22 cellular contexts compared by ENCODE assay signal in genomic region chr1:151286619-151287340, GRCh38. TPM values are rescaled to one million over a fixed set of nuclear protein-coding genes. Genes with fewer than 3 reads are reported as not detected.
A peak's percentile ranks its signal among the peaks of the same experiment; 100 is the strongest.
DNase-seq lines count a peak whose midpoint lies in the region; ATAC-seq, FAIRE-seq and TF ChIP-seq lines count a peak whose summit lies in the region.
"Had no signal": no experiment of that assay in that cellular context is flagged by ENCODE, and none has a peak within 500 bp of the region (broad histone marks: within the 10 kb centered on the region; RNA-seq: fewer than 3 reads in every experiment).

No MANE protein-coding gene starts in this region.

- peaks cover 68% of the 10 kb centered on the region for H3K36me3 ChIP-seq in neutrophil

- no peak overlapping the region for H3K4me3 ChIP-seq in neutrophil (ENCODE audit: low read depth in 1 of 2, low read length in 1 of 2)
- H3K4me3 ChIP-seq: GM23338 had no signal

- DNase-seq in activated CD4-positive, alpha-beta T cell treated with anti-CD3 and anti-CD28 coated beads, Interleukin-2, amount 10 ng/mL, durations not matched to agents 24 days and 14 days: no peak
- no peak for DNase-seq in activated CD4-positive, alpha-beta T cell treated with anti-CD3 and anti-CD28 coated beads, Interleukin-2, amount 50 U/mL, for 1 hour
- DNase-seq in GM12891 (ENCODE audit: insufficient read length, low spot score) (no peak), T-helper 17 cell (no peak), posterior vena cava (ENCODE audit: low spot score) (no peak), SW 1271 (lab: John Stamatoyannopoulos, UW) (no peak)
- DNase-seq in activated CD4-positive, alpha-beta memory T cell treated with anti-CD3 and anti-CD28 coated beads, Interleukin-2, amount 10 ng/mL, durations not matched to agents 7 days and 5 days: no peak
- DNase-seq: AML-193, DMS79, Karpas-422, MV-4-11, NCI-H1105 treated with DMSO at 0.1 percent for 48 hours, NCI-H2029 treated with DMSO at 0.1 percent for 48 hours, NCI-H2171 treated with DMSO at 0.1 percent for 48 hours, NCI-H524 treated with DMSO at 0.1 percent for 48 hours, Right ventricle myocardium superior had no signal

- H3K4me3 Mint-ChIP-seq in activated CD4-positive, alpha-beta T cell treated with anti-CD3 and anti-CD28 coated beads, Interleukin-2, amount 10 ng/mL, durations not matched to agents 24 days and 14 days: no peak overlapping the region
- no peak overlapping the region for H3K4me3 Mint-ChIP-seq in T-helper 17 cell
- H3K4me3 Mint-ChIP-seq in activated CD4-positive, alpha-beta memory T cell treated with anti-CD3 and anti-CD28 coated beads, Interleukin-2, amount 10 ng/mL, durations not matched to agents 7 days and 5 days: no peak overlapping the region
- H3K4me3 Mint-ChIP-seq: GM23338 had no signal

- CTCF ChIA-PET in activated CD4-positive, alpha-beta memory T cell treated with anti-CD3 and anti-CD28 coated beads, Interleukin-2, amount 10 ng/mL, durations not matched to agents 7 days and 5 days (lab: Charles Lee): no interaction called here

- intact Hi-C loops in activated CD4-positive, alpha-beta T cell treated with anti-CD3 and anti-CD28 coated beads, Interleukin-2, amount 10 ng/mL, durations not matched to agents 24 days and 14 days (cut with micrococcal nuclease): no loop called here
- intact Hi-C loops in posterior vena cava (cut with DNase I): loop anchor here in 1 of 2 donors (5.0 kb wide), 1 partner anchor 56 kb away; no protein-coding TSS in a partner anchor

- H3K27ac Mint-ChIP-seq in activated CD4-positive, alpha-beta T cell treated with anti-CD3 and anti-CD28 coated beads, Interleukin-2, amount 10 ng/mL, durations not matched to agents 24 days and 14 days: peak overlapping the region; percentile 48
- H3K27ac Mint-ChIP-seq in T-helper 17 cell: peak overlapping the region; percentile 57
- H3K27ac Mint-ChIP-seq in activated CD4-positive, alpha-beta memory T cell treated with anti-CD3 and anti-CD28 coated beads, Interleukin-2, amount 10 ng/mL, durations not matched to agents 7 days and 5 days: no peak overlapping the region
- H3K27ac Mint-ChIP-seq: GM23338 had no signal

- FAIRE-seq in GM12891 (lab: Jason Lieb, UNC): no peak
- FAIRE-seq: D721Med had no signal

- H3K27ac ChIP-seq in neutrophil: peak overlapping the region; percentile 33
- H3K27ac ChIP-seq: C4-2B had no signal

- no peak for ATAC-seq in T-helper 17 cell
- ATAC-seq: GM23338, HCT116 had no signal

- H3K36me3 Mint-ChIP-seq in activated CD4-positive, alpha-beta T cell treated with anti-CD3 and anti-CD28 coated beads, Interleukin-2, amount 10 ng/mL, durations not matched to agents 24 days and 14 days (ENCODE audit: low read depth): peaks cover 32% of the 10 kb centered on the region
- peaks cover 10% of the 10 kb centered on the region for H3K36me3 Mint-ChIP-seq in T-helper 17 cell (ENCODE audit: low read depth)
- H3K36me3 Mint-ChIP-seq in activated CD4-positive, alpha-beta memory T cell treated with anti-CD3 and anti-CD28 coated beads, Interleukin-2, amount 10 ng/mL, durations not matched to agents 7 days and 5 days (ENCODE audit: low read depth): peaks cover 56% of the 10 kb centered on the region
- H3K36me3 Mint-ChIP-seq: IgD-negative memory B cell had no signal

- H3K27me3 Mint-ChIP-seq in activated CD4-positive, alpha-beta T cell treated with anti-CD3 and anti-CD28 coated beads, Interleukin-2, amount 10 ng/mL, durations not matched to agents 24 days and 14 days: no peaks in the 10 kb centered on the region
- no peaks in the 10 kb centered on the region for H3K27me3 Mint-ChIP-seq in T-helper 17 cell
- H3K27me3 Mint-ChIP-seq in activated CD4-positive, alpha-beta memory T cell treated with anti-CD3 and anti-CD28 coated beads, Interleukin-2, amount 10 ng/mL, durations not matched to agents 7 days and 5 days: no peaks in the 10 kb centered on the region
- H3K27me3 Mint-ChIP-seq: IgD-negative memory B cell had no signal

- POLR2A ChIA-PET in activated CD4-positive, alpha-beta memory T cell treated with anti-CD3 and anti-CD28 coated beads, Interleukin-2, amount 10 ng/mL, durations not matched to agents 7 days and 5 days (lab: Charles Lee): no interaction called here

- H3K4me1 ChIP-seq in neutrophil (ENCODE audit: control insufficient read depth in 1 of 2, insufficient read depth in 1 of 2, low read depth in 1 of 2, low read length in 1 of 2): peaks cover 21 to 23% of the 10 kb centered on the region in 2 experiments

- H3K9me3 ChIP-seq in T-helper 17 cell (ENCODE audit: control insufficient read depth, low read length, poor library complexity, severe bottlenecking) (no peaks in the 10 kb centered on the region), neutrophil (no peaks in the 10 kb centered on the region)

- no peaks in the 10 kb centered on the region for H3K9me3 Mint-ChIP-seq in activated CD4-positive, alpha-beta T cell treated with anti-CD3 and anti-CD28 coated beads, Interleukin-2, amount 10 ng/mL, durations not matched to agents 24 days and 14 days
- no peaks in the 10 kb centered on the region for H3K9me3 Mint-ChIP-seq in activated CD4-positive, alpha-beta memory T cell treated with anti-CD3 and anti-CD28 coated beads, Interleukin-2, amount 10 ng/mL, durations not matched to agents 7 days and 5 days
- H3K9me3 Mint-ChIP-seq: GM23338, IgD-negative memory B cell had no signal

- TF ChIP-seq POLR2A in GM12891 (IDR thresholded peaks at IDR 0.05; ENCODE audit: low read depth, low read length): peak; percentile 16; the same call in 1 of the 2 replicates

- TF ChIP-seq CTCF in neutrophil (IDR thresholded peaks at IDR 0.05): no peak

- H3K4me1 Mint-ChIP-seq in activated CD4-positive, alpha-beta T cell treated with anti-CD3 and anti-CD28 coated beads, Interleukin-2, amount 10 ng/mL, durations not matched to agents 24 days and 14 days: peaks cover 20% of the 10 kb centered on the region
- H3K4me1 Mint-ChIP-seq in T-helper 17 cell: peaks cover 40% of the 10 kb centered on the region
- peaks cover 23% of the 10 kb centered on the region for H3K4me1 Mint-ChIP-seq in activated CD4-positive, alpha-beta memory T cell treated with anti-CD3 and anti-CD28 coated beads, Interleukin-2, amount 10 ng/mL, durations not matched to agents 7 days and 5 days

- H3K27me3 ChIP-seq in neutrophil: no peaks in the 10 kb centered on the region

TF ChIP-seq in GM12891, 5 proteins besides CTCF, POLR2A, EP300 and RAD21:
- TF ChIP-seq PAX5 (IDR thresholded peaks at IDR 0.05; ENCODE audit: insufficient read depth, low read length, severe bottlenecking): no peak
- no peak for TF ChIP-seq POLR2AphosphoS5 (IDR thresholded peaks at IDR 0.05; ENCODE audit: low read depth, low read length)
- no peak for TF ChIP-seq POU2F2 (IDR thresholded peaks at IDR 0.05; ENCODE audit: low read depth, low read length)
- no peak for TF ChIP-seq SPI1 (IDR thresholded peaks at IDR 0.05; ENCODE audit: low read depth, low read length)
- no peak for TF ChIP-seq TAF1 (IDR thresholded peaks at IDR 0.05; ENCODE audit: low read depth, low read length)

RNA-seq across cellular contexts. Expression of gene ZNF687, which starts 4.7 kb away (rescaled TPM):
- total RNA-seq in activated CD4-positive, alpha-beta T cell treated with anti-CD3 and anti-CD28 coated beads, Interleukin-2, amount 10 ng/mL, durations not matched to agents 24 days and 14 days: 25.4 and 26.8 TPM in 2 replicates
- 16.8 TPM for polyA plus RNA-seq in GM12891 (2012; ENCODE audit: low read depth, missing spikeins)
- 10 to 100 TPM; 25.9 to 33.8 TPM for total RNA-seq in T-helper 17 cell
- total RNA-seq in posterior vena cava: 10 to 100 TPM; 16.7 to 17.1 TPM
- total RNA-seq in activated CD4-positive, alpha-beta memory T cell treated with anti-CD3 and anti-CD28 coated beads, Interleukin-2, amount 10 ng/mL, durations not matched to agents 7 days and 5 days: 10 to 100 TPM; 31.4 to 32.6 TPM

RNA-seq across cellular contexts. Expression of gene PSMD4, which starts 32.2 kb away (rescaled TPM):
- total RNA-seq in activated CD4-positive, alpha-beta T cell treated with anti-CD3 and anti-CD28 coated beads, Interleukin-2, amount 10 ng/mL, durations not matched to agents 24 days and 14 days: 288 and 304 TPM in 2 replicates
- 191 TPM for polyA plus RNA-seq in GM12891 (2012; ENCODE audit: low read depth, missing spikeins)
- 10 to 100 TPM; 78.4 to 86.0 TPM for total RNA-seq in T-helper 17 cell
- total RNA-seq in posterior vena cava: 100 to 1,000 TPM; 131 to 139 TPM
- total RNA-seq in activated CD4-positive, alpha-beta memory T cell treated with anti-CD3 and anti-CD28 coated beads, Interleukin-2, amount 10 ng/mL, durations not matched to agents 7 days and 5 days: 100 to 1,000 TPM; 178 to 188 TPM

RNA-seq across cellular contexts. Expression of gene PI4KB, which starts 40.4 kb away (rescaled TPM):
- total RNA-seq in activated CD4-positive, alpha-beta T cell treated with anti-CD3 and anti-CD28 coated beads, Interleukin-2, amount 10 ng/mL, durations not matched to agents 24 days and 14 days: 57.1 and 59.2 TPM in 2 replicates
- polyA plus RNA-seq in GM12891 (2012; ENCODE audit: low read depth, missing spikeins): 34.5 TPM
- total RNA-seq in T-helper 17 cell (10 to 100 TPM; 73.5 to 81.4 TPM), posterior vena cava (10 to 100 TPM; 51.9 to 58.7 TPM)
- total RNA-seq in activated CD4-positive, alpha-beta memory T cell treated with anti-CD3 and anti-CD28 coated beads, Interleukin-2, amount 10 ng/mL, durations not matched to agents 7 days and 5 days: 10 to 100 TPM; 71.2 to 72.9 TPM
